26 cellular contexts compared by ENCODE assay signal in genomic region chr1:69755647-69756046, GRCh38.
"Had no signal": no experiment of that assay in that cellular context is flagged by ENCODE, and none has a peak within 500 bp of the region (broad histone marks: within the 10 kb centered on the region; RNA-seq: fewer than 3 reads in every experiment).

No MANE protein-coding gene starts in this region.

- H3K36me3 ChIP-seq: esophagus squamous epithelium, gastrocnemius medialis, heart right ventricle, left lung, lower lobe of right lung had no signal

- H3K27me3 ChIP-seq: dorsolateral prefrontal cortex, esophagus squamous epithelium, gastrocnemius medialis, heart right ventricle, left lung had no signal

- H3K27ac ChIP-seq: coronary artery, dorsolateral prefrontal cortex, epithelial cell of prostate, esophagus squamous epithelium, gastrocnemius medialis, heart right ventricle, left lung, lower lobe of right lung had no signal

- ATAC-seq: esophagus mucosa; gastrocnemius medialis; heart right ventricle; left cardiac atrium; left lung; left ventricle myocardium superior; lower lobe of right lung; mucosa of descending colon; naive thymus-derived CD8-positive, alpha-beta T cell had no signal

- DNase-seq: dermis blood vessel endothelial cell; dorsolateral prefrontal cortex; effector CD4-positive, alpha-beta T cell; effector memory CD4-positive, alpha-beta T cell; erythroblast; esophagus squamous epithelium; foreskin fibroblast; foreskin melanocyte; gastrocnemius medialis; glutamatergic neuron; head of caudate nucleus; heart right ventricle; hippocampal formation; left cardiac atrium; left lung; left ventricle myocardium superior; lower lobe of right lung; mesenchymal stem cell; mucosa of descending colon; naive B cell; naive thymus-derived CD8-positive, alpha-beta T cell had no signal

- H3K9me3 ChIP-seq: esophagus squamous epithelium, gastrocnemius medialis, heart right ventricle, lower lobe of right lung, mucosa of descending colon had no signal

- H3K4me3 ChIP-seq: coronary artery, dorsolateral prefrontal cortex, esophagus squamous epithelium, gastrocnemius medialis, heart right ventricle, left lung, lower lobe of right lung, mucosa of descending colon had no signal

- H3K4me1 ChIP-seq: esophagus squamous epithelium, gastrocnemius medialis, heart right ventricle, left lung, lower lobe of right lung had no signal

- FAIRE-seq: islet of Langerhans, keratinocyte had no signal
